8 cellular contexts compared by ENCODE assay signal in genomic region chr7:140566186-140566585, GRCh38.
DNase-seq lines count a peak whose midpoint lies in the region; TF ChIP-seq lines count a peak whose summit lies in the region.
"Not testable (repeated sequence)": the region's sequence is repeated elsewhere in the genome, so short reads cannot be mapped to it uniquely, and the experiment has no call there.

No MANE protein-coding gene starts in this region.

- H3K27me3 Mint-ChIP-seq in MCF 10A (ENCODE audit: insufficient read depth, unreplicated experiment), result not testable (repeated sequence)

- not testable (repeated sequence) for BruUV-seq in MCF 10A (replicated peaks; lab: Mats Ljungman, UMichigan)

- not testable (repeated sequence) for H3K36me3 ChIP-seq in H7 (replicated peaks; ENCODE audit: control insufficient read depth, insufficient read depth, low read length)
- H3K36me3 ChIP-seq in MG63, result peaks cover 33% of the 10 kb centered on the region

- CTCF ChIA-PET in MCF 10A (lab: Yijun Ruan, JAX), result not testable (repeated sequence)

- H3K36me3 Mint-ChIP-seq in MCF 10A (ENCODE audit: insufficient read depth, unreplicated experiment), result not testable (repeated sequence)

- DNase-seq in AG09319 (ENCODE audit: extremely low read depth, low read depth) (peak; percentile 49), H7 (peak; percentile 1), MG63 (peak; percentile 81), T1000 (lab: John Stamatoyannopoulos, UW) (peak; percentile 10), MCF 10A (ENCODE audit: unreplicated experiment) (peak; percentile 39), fibroblast of mammary gland (ENCODE audit: low read depth) (peak; percentile 68), islet precursor cell (peak; percentile 72), skeletal muscle cell (ENCODE audit: low read depth) (peak; percentile 14)

- TF ChIP-seq CTCF in AG09319 (IDR thresholded peaks at IDR 0.05; ENCODE audit: low read depth, low read length); MCF 10A (IDR thresholded peaks at IDR 0.05; ENCODE audit: unreplicated experiment); fibroblast of mammary gland (conservative IDR thresholded peaks at IDR 0.05; ENCODE audit: control insufficient read depth, insufficient read depth, low read depth, low read length): not testable (repeated sequence)

- intact Hi-C loops in MCF 10A (cut with micrococcal nuclease), result not testable (repeated sequence)

- H3K4me1 Mint-ChIP-seq in MCF 10A (ENCODE audit: insufficient read depth, unreplicated experiment), result peaks cover 35% of the 10 kb centered on the region

- not testable (repeated sequence) for H3K27ac Mint-ChIP-seq in MCF 10A (ENCODE audit: low read depth, unreplicated experiment)

- H3K4me3 ChIP-seq in H7 (ENCODE audit: insufficient read depth, low read depth, low read length); MG63; fibroblast of mammary gland (ENCODE audit: control insufficient read depth, low read depth, low read length); skeletal muscle cell (ENCODE audit: low read depth, low read length): not testable (repeated sequence)

- H3K9me3 Mint-ChIP-seq in MCF 10A (ENCODE audit: unreplicated experiment), result not testable (repeated sequence)

- H3K9me3 ChIP-seq in MG63, result not testable (repeated sequence)

- peak overlapping the region; percentile 18 for H3K4me3 Mint-ChIP-seq in MCF 10A (ENCODE audit: unreplicated experiment)

- not testable (repeated sequence) for H3K27me3 ChIP-seq in H7 (ENCODE audit: control insufficient read depth, insufficient read depth, low read length); MG63

- POLR2A ChIA-PET in MCF 10A (lab: Yijun Ruan, JAX), result not testable (repeated sequence)

Comparison
In these comparisons a context has a peak if more than half of its experiments do, and no peak if none do; other contexts are left out.
1. DNase-seq: peak in every context shown above with its lines; median percentile 81 in MG63; 72 in islet precursor cell; 68 in fibroblast of mammary gland; 49 in AG09319; 39 in MCF 10A; 14 in skeletal muscle cell; 10 in T1000; 1 in H7.